11 cellular contexts compared by ENCODE assay signal in genomic region chr1:154940213-154940879, GRCh38. TPM values are rescaled to one million over a fixed set of nuclear protein-coding genes. Genes with fewer than 3 reads are reported as not detected.
DNase-seq lines count a peak whose midpoint lies in the region; ATAC-seq and TF ChIP-seq lines count a peak whose summit lies in the region.
"Had no signal": no experiment of that assay in that cellular context is flagged by ENCODE, and none has a peak within 500 bp of the region (broad histone marks: within the 10 kb centered on the region; RNA-seq: fewer than 3 reads in every experiment).

No MANE protein-coding gene starts in this region.

- H3K4me3 Mint-ChIP-seq in WTC11, result no peak overlapping the region

- peaks cover 3% of the 10 kb centered on the region; the same call in 1 of the 2 replicates for H3K27me3 Mint-ChIP-seq in WTC11 (ENCODE audit: low read depth)

- ATAC-seq in right cardiac atrium (no peak), WTC11 (no peak)
- ATAC-seq: gastroesophageal sphincter, lower lobe of right lung had no signal

- no peak overlapping the region for H3K4me3 ChIP-seq in cardiac muscle cell
- no peak overlapping the region for H3K4me3 ChIP-seq in right cardiac atrium (ENCODE audit: low read length)
- no peak overlapping the region for H3K4me3 ChIP-seq in esophagus squamous epithelium
- no peak overlapping the region for H3K4me3 ChIP-seq in tibial artery
- H3K4me3 ChIP-seq: gastroesophageal sphincter, lower lobe of right lung had no signal

- DNase-seq in cardiac muscle cell (ENCODE audit: low read depth in 1 of 2, low spot score in 1 of 2), result no peak
- DNase-seq in right cardiac atrium, result no peak
- DNase-seq in WTC11 (ENCODE audit: low spot score), result no peak
- no peak for DNase-seq in esophagus squamous epithelium (lab: John Stamatoyannopoulos, UW)
- no peak for DNase-seq in tibial artery
- no peak for DNase-seq in NCI-H1436 treated with DMSO at 0.1 percent for 48 hours (lab: John Stamatoyannopoulos, UW)
- DNase-seq in amniotic stem cell (lab: John Stamatoyannopoulos, UW), result no peak
- DNase-seq in AML-193 (lab: John Stamatoyannopoulos, UW), result no peak
- DNase-seq: lower lobe of right lung, NCI-H2171 had no signal

- POLR2A ChIA-PET in WTC11 (lab: Charles Lee), result no interaction called here

- H3K9me3 ChIP-seq in cardiac muscle cell (ENCODE audit: low read depth) (no peaks in the 10 kb centered on the region), right cardiac atrium (ENCODE audit: control insufficient read depth, low read length) (no peaks in the 10 kb centered on the region), esophagus squamous epithelium (no peaks in the 10 kb centered on the region), tibial artery (no peaks in the 10 kb centered on the region)
- H3K9me3 ChIP-seq: gastroesophageal sphincter, lower lobe of right lung had no signal

- no peak for TF ChIP-seq POLR2A in esophagus squamous epithelium (IDR thresholded peaks at IDR 0.05)

- H3K4me1 ChIP-seq in cardiac muscle cell (ENCODE audit: low read depth) (peaks cover 25% of the 10 kb centered on the region), right cardiac atrium (ENCODE audit: control insufficient read depth, insufficient read depth, low read length) (peaks cover 12% of the 10 kb centered on the region), esophagus squamous epithelium (peaks cover 67 to 89% (median 71%) of the 10 kb centered on the region in 3 donors), tibial artery (peaks cover 0 to 59% (median 33%) of the 10 kb centered on the region in 4 donors)

- H3K27me3 ChIP-seq in cardiac muscle cell (no peaks in the 10 kb centered on the region), right cardiac atrium (ENCODE audit: control insufficient read depth, insufficient read depth) (no peaks in the 10 kb centered on the region), esophagus squamous epithelium (no peaks in the 10 kb centered on the region), tibial artery (no peaks in the 10 kb centered on the region)
- H3K27me3 ChIP-seq: gastroesophageal sphincter had no signal

- H3K36me3 Mint-ChIP-seq in WTC11, result no peaks in the 10 kb centered on the region; the same call in 1 of the 2 replicates

- peaks cover 37% of the 10 kb centered on the region for H3K4me1 Mint-ChIP-seq in WTC11

- H3K36me3 ChIP-seq in cardiac muscle cell (no peaks in the 10 kb centered on the region), esophagus squamous epithelium (peaks cover 0 to 11% (median 5%) of the 10 kb centered on the region in 3 donors), tibial artery (peaks cover 0 to 9% (median 5%) of the 10 kb centered on the region in 3 donors)

- 70% methylated on average over 4 of the region's 4 CpGs for WGBS in right cardiac atrium
- 45 to 50% methylated on average over 4 of the region's 4 CpGs for WGBS in esophagus squamous epithelium, 2 donors

- CTCF ChIA-PET in WTC11 (lab: Charles Lee), result interaction anchor here (0.8 to 1.9 kb wide), 9 partner anchors 16 to 381 kb away, joined by 3 to 6 read pairs (median 3); no protein-coding TSS in a partner anchor

- no peaks in the 10 kb centered on the region for H3K9me3 Mint-ChIP-seq in WTC11

- TF ChIP-seq CTCF in cardiac muscle cell (IDR thresholded peaks at IDR 0.05; ENCODE audit: low read depth, low read length), result no peak
- TF ChIP-seq CTCF in WTC11 (IDR thresholded peaks at IDR 0.05), result no peak
- TF ChIP-seq CTCF in esophagus squamous epithelium (IDR thresholded peaks at IDR 0.05), result no peak
- TF ChIP-seq CTCF in tibial artery (IDR thresholded peaks at IDR 0.05), result no peak

- intact Hi-C loops in right cardiac atrium (cut with DNase I), result no loop called here
- intact Hi-C loops in esophagus squamous epithelium (cut with DNase I), result no loop called here
- intact Hi-C loops in tibial artery (cut with DNase I; ENCODE audit: low total_unique reads), result no loop called here

- peak overlapping the region; percentile 10; the same call in 1 of the 2 replicates for H3K27ac Mint-ChIP-seq in WTC11

- H3K27ac ChIP-seq in cardiac muscle cell (peak overlapping the region; percentile 8), right cardiac atrium (ENCODE audit: low read length) (no peak overlapping the region), esophagus squamous epithelium (peak overlapping the region; percentile 13 to 98 (median 89)), tibial artery (peak overlapping the region; percentile 2 to 94)
- H3K27ac ChIP-seq: lower lobe of right lung had no signal

TF ChIP-seq in WTC11, 78 proteins besides CTCF, POLR2A, EP300 and RAD21:
- no peak for TF ChIP-seq SP1 (CRISPR knock-in tag; conservative IDR thresholded peaks at IDR 0.05)
- no peak for TF ChIP-seq CREB1 (CRISPR knock-in tag; IDR thresholded peaks at IDR 0.05)
- TF ChIP-seq JAZF1 (CRISPR knock-in tag; IDR thresholded peaks at IDR 0.05), result no peak
- TF ChIP-seq MYBL2 (CRISPR knock-in tag; IDR thresholded peaks at IDR 0.05), result no peak
- TF ChIP-seq USF1 (CRISPR knock-in tag; IDR thresholded peaks at IDR 0.05), result no peak
- TF ChIP-seq E2F1 (CRISPR knock-in tag; IDR thresholded peaks at IDR 0.05), result no peak
- no peak for TF ChIP-seq KAT7 (CRISPR knock-in tag; IDR thresholded peaks at IDR 0.05; ENCODE audit: borderline replicate concordance)
- TF ChIP-seq ZNF263 (CRISPR knock-in tag; IDR thresholded peaks at IDR 0.05; ENCODE audit: low read depth), result no peak
- no peak for TF ChIP-seq IRF2 (CRISPR knock-in tag; IDR thresholded peaks at IDR 0.05; ENCODE audit: borderline replicate concordance, low read depth)
- TF ChIP-seq RELA (CRISPR knock-in tag; IDR thresholded peaks at IDR 0.05; ENCODE audit: borderline replicate concordance), result no peak
- TF ChIP-seq CBFB (CRISPR knock-in tag; IDR thresholded peaks at IDR 0.05; ENCODE audit: low read depth), result no peak

RNA-seq across cellular contexts. Expression of gene PMVK, which starts 3.8 kb away (rescaled TPM):
- total RNA-seq in cardiac muscle cell (20.1 and 23.8 TPM in 2 replicates), right cardiac atrium (10 to 100 TPM; 51.5 to 74.3 (median 61.8) TPM), WTC11 (2021) (26.8 to 38.7 TPM (median 36.8 TPM) in 3 replicates), esophagus squamous epithelium (10 to 100 TPM; 29.0 to 38.2 (median 33.5) TPM)
- polyA plus RNA-seq in cardiac muscle cell (94.4 and 95.4 TPM in 2 replicates), right cardiac atrium (74.0 TPM)

RNA-seq across cellular contexts. Expression of gene PBXIP1, which starts 15.6 kb away (rescaled TPM):
- total RNA-seq in cardiac muscle cell (155 and 161 TPM in 2 replicates), right cardiac atrium (100 to 1,000 TPM in 1 of 4 donors, 10 to 100 TPM in 3; 84.8 to 104 (median 90.1) TPM), WTC11 (2021) (26.5 to 30.7 TPM (median 28.4 TPM) in 3 replicates), esophagus squamous epithelium (10 to 100 TPM; 11.1 to 51.1 (median 29.3) TPM)
- polyA plus RNA-seq in cardiac muscle cell (93.7 and 108 TPM in 2 replicates), right cardiac atrium (82.9 TPM)

RNA-seq across cellular contexts. Expression of gene PYGO2, which starts 21.2 kb away (rescaled TPM):
- total RNA-seq in cardiac muscle cell (45.6 and 48.0 TPM in 2 replicates), right cardiac atrium (10 to 100 TPM; 14.6 to 22.0 (median 18.6) TPM), WTC11 (2021) (37.4 to 38.8 TPM (median 38.0 TPM) in 3 replicates), esophagus squamous epithelium (10 to 100 TPM; 14.4 to 18.8 (median 17.5) TPM)
- polyA plus RNA-seq in cardiac muscle cell (45.3 and 49.2 TPM in 2 replicates), right cardiac atrium (14.3 TPM)

RNA-seq across cellular contexts. Expression of gene SHC1, which starts 30.2 kb away (rescaled TPM):
- 80.0 and 80.3 TPM in 2 replicates for total RNA-seq in cardiac muscle cell
- 66.8 and 70.7 TPM in 2 replicates for polyA plus RNA-seq in cardiac muscle cell
- 10 to 100 TPM; 63.2 to 81.7 (median 71.4) TPM for total RNA-seq in right cardiac atrium
- 37.9 TPM for polyA plus RNA-seq in right cardiac atrium
- 180 to 199 TPM (median 180 TPM) in 3 replicates for total RNA-seq in WTC11 (2021)
- total RNA-seq in esophagus squamous epithelium, result 10 to 100 TPM; 37.6 to 80.9 (median 65.8) TPM

RNA-seq across cellular contexts. Expression of gene CKS1B, which starts 34.1 kb away (rescaled TPM):
- total RNA-seq in cardiac muscle cell (52.9 and 96.5 TPM in 2 replicates), right cardiac atrium (10 to 100 TPM; 19.9 to 28.1 (median 23.4) TPM), WTC11 (2021) (258 to 301 TPM (median 278 TPM) in 3 replicates), esophagus squamous epithelium (10 to 100 TPM; 34.9 to 72.8 (median 55.3) TPM)
- polyA plus RNA-seq in cardiac muscle cell (157 and 337 TPM in 2 replicates), right cardiac atrium (28.9 TPM)
